ENCODE assay signal across 18 cellular contexts in the genomic region with DNA sequence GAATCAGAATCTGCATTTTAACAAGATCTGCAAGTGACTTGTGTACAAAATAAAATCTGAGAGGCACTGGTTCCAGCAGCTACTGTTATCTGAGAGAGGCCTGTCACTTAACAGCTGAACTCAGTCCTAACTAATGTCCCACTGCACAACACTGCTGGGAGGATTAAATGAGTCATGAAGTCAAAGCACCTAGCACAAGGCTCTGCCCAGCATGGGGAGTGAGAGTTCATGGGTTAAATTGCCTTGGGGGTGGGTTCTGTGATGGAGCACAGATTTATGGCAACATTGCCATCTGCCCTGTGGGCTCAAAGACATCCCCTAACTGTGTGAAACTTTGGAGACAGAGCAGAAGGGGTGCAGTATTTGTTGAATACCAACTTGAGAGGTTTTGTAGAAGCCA.
"Had no signal": no experiment of that assay in that cellular context is flagged by ENCODE, and none has a peak within 500 bp of the region (broad histone marks: within the 10 kb centered on the region; RNA-seq: fewer than 3 reads in every experiment).

No MANE protein-coding gene starts in this region.

- H3K4me3 ChIP-seq: dorsolateral prefrontal cortex, hepatocyte, left lung, mucosa of descending colon, skin epidermis, tibial nerve, vagina had no signal

- H3K4me3 Mint-ChIP-seq: activated naive CD8-positive, alpha-beta T cell treated with anti-CD3 and anti-CD28 coated beads, Interleukin-2, amount 50 U/mL, for 24 hours; memory B cell; naive thymus-derived CD8-positive, alpha-beta T cell had no signal

- H3K36me3 ChIP-seq: left lung, neutrophil, tibial nerve, vagina had no signal

- H3K27me3 Mint-ChIP-seq: activated naive CD8-positive, alpha-beta T cell treated with anti-CD3 and anti-CD28 coated beads, Interleukin-2, amount 50 U/mL, for 24 hours; naive thymus-derived CD8-positive, alpha-beta T cell had no signal

- H3K27ac ChIP-seq: hepatocyte, left lung, neutrophil, parathyroid adenoma, skin epidermis, tibial nerve, vagina had no signal

- H3K36me3 Mint-ChIP-seq: memory B cell had no signal

- H3K4me1 ChIP-seq: left lung, parathyroid adenoma, vagina had no signal

- H3K9me3 ChIP-seq: left lung, mucosa of descending colon, neutrophil, vagina had no signal

- ATAC-seq: activated naive CD8-positive, alpha-beta T cell treated with anti-CD3 and anti-CD28 coated beads, Interleukin-2, amount 50 U/mL, for 24 hours; left lung; mucosa of descending colon; naive thymus-derived CD8-positive, alpha-beta T cell had no signal

- DNase-seq: activated CD4-positive, alpha-beta T cell treated with anti-CD3 and anti-CD28 coated beads, Interleukin-2, amount 50 U/mL, for 48 hours; activated gamma-delta T cell treated with Interleukin-2 at 50 U/mL for 16 hours; activated naive CD8-positive, alpha-beta T cell treated with anti-CD3 and anti-CD28 coated beads, Interleukin-2, amount 50 U/mL, for 24 hours; islet precursor cell; left lung; mucosa of descending colon; naive thymus-derived CD8-positive, alpha-beta T cell; stimulated activated CD4-positive, alpha-beta T cell treated with anti-CD3 and anti-CD28 coated beads, Interleukin-15, amount 100 ng/mL, for 24 hours; stimulated activated CD4-positive, alpha-beta T cell treated with anti-CD3 and anti-CD28 coated beads, Interleukin-4, amount 100 ng/mL, for 1 hour; stimulated activated naive CD4-positive, alpha-beta T cell had no signal

- H3K27me3 ChIP-seq: dorsolateral prefrontal cortex, hepatocyte, left lung, neutrophil, tibial nerve, vagina had no signal

- H3K9me3 Mint-ChIP-seq: activated naive CD8-positive, alpha-beta T cell treated with anti-CD3 and anti-CD28 coated beads, Interleukin-2, amount 50 U/mL, for 24 hours; memory B cell; naive thymus-derived CD8-positive, alpha-beta T cell had no signal

- H3K4me1 Mint-ChIP-seq: activated naive CD8-positive, alpha-beta T cell treated with anti-CD3 and anti-CD28 coated beads, Interleukin-2, amount 50 U/mL, for 24 hours had no signal

- H3K27ac Mint-ChIP-seq: activated naive CD8-positive, alpha-beta T cell treated with anti-CD3 and anti-CD28 coated beads, Interleukin-2, amount 50 U/mL, for 24 hours; memory B cell had no signal
